In genomic region chr1:16440480-16441311, GRCh38 we compare ENCODE assay signal across 1 cellular context.
TF ChIP-seq lines count a peak whose summit lies in the region.

NECAP2 (plus strand) TSS chr1:16440724; CDS start chr1:16440762, 38 bp downstream.

TF ChIP-seq in GM12878, 131 proteins besides CTCF, POLR2A, EP300 and RAD21 (continued from another document):
- TF ChIP-seq NKRF (conservative IDR thresholded peaks at IDR 0.05) = peak; percentile 86
- TF ChIP-seq SMAD1 (IDR thresholded peaks at IDR 0.05; ENCODE audit: low read depth, partially characterized antibody) = peak; percentile 42
- TF ChIP-seq LARP7 (IDR thresholded peaks at IDR 0.05) = peak; percentile 84
- TF ChIP-seq IRF5 (IDR thresholded peaks at IDR 0.05; ENCODE audit: borderline replicate concordance) = no peak
- TF ChIP-seq MTA2 (IDR thresholded peaks at IDR 0.05; ENCODE audit: low read depth) = peak; percentile 38; the same call in 1 of the 2 replicates
- TF ChIP-seq STAT1 (conservative IDR thresholded peaks at IDR 0.05) = 0 out of 2 replicates have a peak, but pooled peaks have one; percentile 42
- no peak for TF ChIP-seq ZNF687 (IDR thresholded peaks at IDR 0.05)
- no peak for TF ChIP-seq JUND (IDR thresholded peaks at IDR 0.05; ENCODE audit: low read depth, low read length)
- 0 out of 2 replicates have a peak, but pooled peaks have one; percentile 1 for TF ChIP-seq NRF1 (conservative IDR thresholded peaks at IDR 0.05; ENCODE audit: low read depth, low read length)
- peak; percentile 49; the same call in 1 of the 2 replicates for TF ChIP-seq SPI1 (IDR thresholded peaks at IDR 0.05; ENCODE audit: borderline replicate concordance, insufficient read depth, low read depth, low read length)
- TF ChIP-seq MEF2A (IDR thresholded peaks at IDR 0.05; ENCODE audit: insufficient read depth, low read depth, low read length) = 0 out of 2 replicates have a peak, but pooled peaks have one; percentile 11
- no peak for TF ChIP-seq E4F1 (IDR thresholded peaks at IDR 0.05; ENCODE audit: borderline replicate concordance, partially characterized antibody)
- TF ChIP-seq ASH2L (IDR thresholded peaks at IDR 0.05; ENCODE audit: borderline replicate concordance, low read depth) = 0 out of 2 replicates have a peak, but pooled peaks have one; percentile 27
- TF ChIP-seq JUNB (IDR thresholded peaks at IDR 0.05) = 0 out of 2 replicates have a peak, but pooled peaks have one; percentile 13
- peak; percentile 86; the same call in 1 of the 2 replicates for TF ChIP-seq CREB1 (IDR thresholded peaks at IDR 0.05; ENCODE audit: low read depth)
- TF ChIP-seq POLR2AphosphoS5 (IDR thresholded peaks at IDR 0.05; ENCODE audit: low read length) = peak; percentile 97
- TF ChIP-seq IRF4 (IDR thresholded peaks at IDR 0.05; ENCODE audit: low read depth, low read length) = peak; percentile 38; the same call in 1 of the 2 replicates
- TF ChIP-seq DPF2 (IDR thresholded peaks at IDR 0.05) = peak; percentile 72; the same call in 1 of the 2 replicates
- peak; percentile 36 for TF ChIP-seq SIX5 (IDR thresholded peaks at IDR 0.05; ENCODE audit: low read depth, low read length, severe bottlenecking)
- peak; percentile 93 for TF ChIP-seq IKZF1 (conservative IDR thresholded peaks at IDR 0.05)
- TF ChIP-seq KLF5 (IDR thresholded peaks at IDR 0.05; ENCODE audit: partially characterized antibody) = peak; percentile 54
- no peak for TF ChIP-seq SUPT20H (IDR thresholded peaks at IDR 0.05; ENCODE audit: borderline replicate concordance, control insufficient read depth, low read depth, low read length)
- TF ChIP-seq BHLHE40 (IDR thresholded peaks at IDR 0.05; ENCODE audit: borderline replicate concordance in 1 of 2, low read depth in 2 of 2, low read length in 1 of 2) = peak; percentile 59 to 79; a peak in 3 of 4 replicates
- peak; percentile 90 for TF ChIP-seq YY1 (IDR thresholded peaks at IDR 0.05; ENCODE audit: low read depth, low read length)
- TF ChIP-seq CUX1 (IDR thresholded peaks at IDR 0.05; ENCODE audit: insufficient replicate concordance, low read depth, low read length) = no peak
- TF ChIP-seq RCOR1 (conservative IDR thresholded peaks at IDR 0.05; ENCODE audit: low read depth, low read length) = 0 out of 2 replicates have a peak, but pooled peaks have one; percentile 24
- peak; percentile 13 for TF ChIP-seq USF2 (IDR thresholded peaks at IDR 0.05; ENCODE audit: borderline replicate concordance, low read depth, low read length)
- TF ChIP-seq HDAC2 (IDR thresholded peaks at IDR 0.05) = no peak
TF ChIP-seq in GM12878: peak in this region for 64.
